Comparison of ENCODE assay signal across 13 cellular contexts in the genomic region with DNA sequence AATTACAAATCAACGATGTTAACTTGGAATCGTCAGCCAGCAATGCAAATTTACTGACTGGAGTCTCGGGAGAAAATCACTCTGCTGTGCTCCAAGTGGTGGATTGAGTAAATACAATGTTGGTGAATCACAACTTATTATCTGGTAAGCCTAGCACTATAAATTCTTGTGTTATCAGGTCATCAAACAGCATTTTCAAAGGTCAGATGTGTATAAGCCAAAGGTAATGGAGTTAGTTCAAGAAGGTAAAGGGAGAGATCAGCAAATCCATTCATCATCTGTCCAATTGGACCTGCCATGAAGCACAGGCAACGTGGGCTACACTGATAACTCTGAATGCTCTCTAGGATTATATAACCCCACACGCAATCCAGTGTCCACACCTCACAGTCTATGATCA. TPM values are rescaled to one million over a fixed set of nuclear protein-coding genes. Genes with fewer than 3 reads are reported as not detected.
DNase-seq lines count a peak whose midpoint lies in the region; ATAC-seq, FAIRE-seq and TF ChIP-seq lines count a peak whose summit lies in the region.
"Had no signal": no experiment of that assay in that cellular context is flagged by ENCODE, and none has a peak within 500 bp of the region (broad histone marks: within the 10 kb centered on the region; RNA-seq: fewer than 3 reads in every experiment).

No MANE protein-coding gene starts in this region.

- TF ChIP-seq CTCF in foreskin keratinocyte (conservative IDR thresholded peaks at IDR 0.05) = peak; percentile 32

- peak; percentile 86 for DNase-seq in A172 (ENCODE audit: low spot score)
- peak; percentile 54 for DNase-seq in HCEC 1CT
- DNase-seq in SW 1271 (lab: John Stamatoyannopoulos, UW) = peak; percentile 2 to 45
- DNase-seq in foreskin keratinocyte = peak in 1 of 2 donors; percentile 55
- DNase-seq in NCI-H2227 (lab: John Stamatoyannopoulos, UW; ENCODE audit: unreplicated experiment) = no peak
- DNase-seq in frontal cortex (ENCODE audit: low spot score in 2 of 2) = no peak
- DNase-seq: activated CD4-positive, alpha-beta T cell treated with anti-CD3 and anti-CD28 coated beads, Interleukin-2, amount 10 ng/mL, durations not matched to agents 24 days and 14 days; left ventricle myocardium superior; NCI-H1048; NCI-H774 had no signal

- no peak overlapping the region for H3K27ac ChIP-seq in foreskin keratinocyte
- H3K27ac ChIP-seq: uterus had no signal

- ATAC-seq in foreskin keratinocyte = peak; percentile 49
- no peak for ATAC-seq in GM19452 (IDR thresholded peaks at IDR 0.05; ENCODE audit: unreplicated experiment)
- no peak for ATAC-seq in GM18861 (IDR thresholded peaks at IDR 0.05; ENCODE audit: unreplicated experiment)
- ATAC-seq: left ventricle myocardium superior had no signal

- peaks cover 12% of the 10 kb centered on the region for H3K4me1 ChIP-seq in foreskin keratinocyte
- H3K4me1 ChIP-seq: uterus had no signal

- no peaks in the 10 kb centered on the region for H3K27me3 ChIP-seq in foreskin keratinocyte
- H3K27me3 ChIP-seq: uterus had no signal

- FAIRE-seq in frontal cortex (lab: Jason Lieb, UNC) = no peak

RNA-seq across cellular contexts. Expression of gene CUBN, which starts 13.9 kb away (rescaled TPM):
- total RNA-seq in A172 (2014; rRNA removed; shearing (Covaris generic)) = 0.14 and 0.60 TPM in 2 replicates
- 0.07 and 0.10 TPM in 2 replicates for total RNA-seq in foreskin keratinocyte
- 0.01 and 0.06 TPM in 2 replicates for polyA plus RNA-seq in foreskin keratinocyte
- total RNA-seq in frontal cortex = 1.2 TPM

Comparison
In these comparisons a context has a peak if more than half of its experiments do, and no peak if none do; other contexts are left out.
1. DNase-seq: peak in A172 (single experiment), HCEC 1CT (single experiment) and SW 1271 (2 of 2); none in NCI-H2227 (single experiment) and frontal cortex (0 of 2).